ENCODE assay signal across 8 cellular contexts in genomic region chr9:4983541-4984165, GRCh38. TPM values are rescaled to one million over a fixed set of nuclear protein-coding genes. Genes with fewer than 3 reads are reported as not detected.
A peak's percentile ranks its signal among the peaks of the same experiment; 100 is the strongest.
DNase-seq lines count a peak whose midpoint lies in the region; ATAC-seq, FAIRE-seq and TF ChIP-seq lines count a peak whose summit lies in the region.

No MANE protein-coding gene starts in this region.

- peak; percentile 35 for TF ChIP-seq POLR2A in GM18505 (IDR thresholded peaks at IDR 0.05; ENCODE audit: borderline replicate concordance, extremely low read depth, insufficient read depth, insufficient read length)
- no peak for TF ChIP-seq POLR2A in endothelial cell of umbilical vein (IDR thresholded peaks at IDR 0.05; ENCODE audit: low read depth, low read length)

- no peaks in the 10 kb centered on the region for H3K27me3 ChIP-seq in PC-3 (ENCODE audit: low read length)
- H3K27me3 ChIP-seq in endothelial cell of umbilical vein (ENCODE audit: control insufficient read depth in 2 of 2, insufficient read depth in 2 of 2, low read length in 2 of 2), result no peaks in the 10 kb centered on the region
- no peaks in the 10 kb centered on the region for H3K27me3 ChIP-seq in rectal smooth muscle tissue (ENCODE audit: control insufficient read depth, insufficient read depth, low read length)

- H3K4me3 ChIP-seq in PC-3 (ENCODE audit: low read length), result peak overlapping the region; percentile 85
- peak overlapping the region in 2 of 3 experiments; percentile 63 to 86 for H3K4me3 ChIP-seq in endothelial cell of umbilical vein (replicated peaks in 1 of 3; ENCODE audit: insufficient read depth in 1 of 3, low read depth in 1 of 3, low read length in 3 of 3)
- peak overlapping the region; percentile 92 for H3K4me3 ChIP-seq in rectal smooth muscle tissue (ENCODE audit: low read length)

- ATAC-seq in GM18505 (IDR thresholded peaks at IDR 0.05; ENCODE audit: unreplicated experiment) (no peak), PC-3 (no peak), GM18517 (IDR thresholded peaks at IDR 0.05; ENCODE audit: unreplicated experiment) (no peak), left lobe of liver (no peak), GM18867 (IDR thresholded peaks at IDR 0.05; ENCODE audit: unreplicated experiment) (no peak), HG03521 (IDR thresholded peaks at IDR 0.05; ENCODE audit: unreplicated experiment) (no peak)

- no peak for FAIRE-seq in endothelial cell of umbilical vein (lab: Jason Lieb, UNC)

- H3K9me3 ChIP-seq in PC-3 (ENCODE audit: low read length), result no peaks in the 10 kb centered on the region
- no peaks in the 10 kb centered on the region for H3K9me3 ChIP-seq in endothelial cell of umbilical vein (replicated peaks; ENCODE audit: control insufficient read depth, insufficient read depth, low read length)

- DNase-seq in PC-3, result no peak
- no peak for DNase-seq in endothelial cell of umbilical vein (ENCODE audit: low read depth, low spot score)
- no peak for DNase-seq in left lobe of liver (ENCODE audit: low spot score)

- H3K27ac ChIP-seq in PC-3 (ENCODE audit: low read length) (peak overlapping the region; percentile 93), endothelial cell of umbilical vein (ENCODE audit: insufficient read depth, low read depth, low read length) (peak overlapping the region; percentile 90), rectal smooth muscle tissue (ENCODE audit: low read depth, low read length) (peak overlapping the region; percentile 97)

- H3K4me2 ChIP-seq in PC-3 (ENCODE audit: low read length), result peak overlapping the region; percentile 98
- peak overlapping the region; percentile 99 for H3K4me2 ChIP-seq in endothelial cell of umbilical vein (ENCODE audit: insufficient read depth, low read length)

- CTCF ChIA-PET in PC-3 (lab: Charles Lee) (interaction anchor here (0.6 kb wide), 1 partner anchor 9 kb away, joined by 3 read pairs; no protein-coding TSS in a partner anchor), endothelial cell of umbilical vein (lab: Charles Lee) (interaction anchor here (0.7 to 2.4 kb wide), 4 partner anchors 10 to 234 kb away, joined by 3 to 10 read pairs (median 4); no protein-coding TSS in a partner anchor)

- peak overlapping the region; percentile 83; the same call in 1 of the 2 replicates for H2AFZ ChIP-seq in PC-3 (ENCODE audit: low read length)
- H2AFZ ChIP-seq in endothelial cell of umbilical vein (ENCODE audit: low read depth, low read length), result peak overlapping the region; percentile 93

- intact Hi-C loops in PC-3 (cut with micrococcal nuclease) (loop anchor here (2.0 kb wide), 1 partner anchor 91 kb away; no protein-coding TSS in a partner anchor), endothelial cell of umbilical vein (cut with micrococcal nuclease) (loop anchor here (1.0 to 2.0 kb wide), 2 partner anchors 82 to 459 kb away; no protein-coding TSS in a partner anchor)

- H3K79me2 ChIP-seq in PC-3 (ENCODE audit: low read length) (peaks cover 35% of the 10 kb centered on the region), endothelial cell of umbilical vein (ENCODE audit: control insufficient read depth, insufficient read depth, low read length) (peaks cover 21% of the 10 kb centered on the region)

- no peak for TF ChIP-seq CTCF in PC-3 (conservative IDR thresholded peaks at IDR 0.05; ENCODE audit: low read depth, low read length)
- TF ChIP-seq CTCF in endothelial cell of umbilical vein (IDR thresholded peaks at IDR 0.05; ENCODE audit: extremely low read depth in 1 of 2, insufficient read depth in 1 of 2, low read depth in 1 of 2, low read length in 2 of 2), result no peak

- dilution Hi-C loops in endothelial cell of umbilical vein (cut with MboI; ENCODE audit: extremely low pct_ligation_motif_present, low sequenced_read_pairs), result no loop called here

- no peaks in the 10 kb centered on the region for H3K36me3 ChIP-seq in PC-3 (ENCODE audit: low read depth, low read length)
- H3K36me3 ChIP-seq in endothelial cell of umbilical vein (ENCODE audit: control insufficient read depth in 2 of 2, extremely low read depth in 1 of 2, insufficient read depth in 2 of 2, low read length in 2 of 2), result no peaks in the 10 kb centered on the region
- H3K36me3 ChIP-seq in rectal smooth muscle tissue (ENCODE audit: control insufficient read depth, insufficient read depth, low read length), result no peaks in the 10 kb centered on the region

- POLR2A ChIA-PET in PC-3 (lab: Charles Lee; ENCODE audit: unreplicated experiment), result no interaction called here
- POLR2A ChIA-PET in endothelial cell of umbilical vein (lab: Charles Lee), result no interaction called here

- no peaks in the 10 kb centered on the region for H3K9me1 ChIP-seq in endothelial cell of umbilical vein (replicated peaks; ENCODE audit: control insufficient read depth, extremely low read depth, insufficient read depth, low read length)

- H4K20me1 ChIP-seq in PC-3 (ENCODE audit: low read length) (0 out of 2 replicates have a peak, but pooled peaks cover 4% of the 10 kb centered on the region), endothelial cell of umbilical vein (replicated peaks; ENCODE audit: control insufficient read depth, extremely low read depth, insufficient read depth, low read length) (no peaks in the 10 kb centered on the region)

- H3K4me1 ChIP-seq in PC-3 (ENCODE audit: insufficient read depth, low read length) (peaks cover 39% of the 10 kb centered on the region), endothelial cell of umbilical vein (ENCODE audit: control insufficient read depth, extremely low read depth, insufficient read depth, low read length) (peaks cover 35% of the 10 kb centered on the region), rectal smooth muscle tissue (ENCODE audit: control insufficient read depth, insufficient read depth, low read length) (peaks cover 17% of the 10 kb centered on the region)

- BruUV-seq in PC-3 (replicated peaks; lab: Mats Ljungman, UMichigan) (no TSS peak), endothelial cell of umbilical vein (replicated peaks; lab: Mats Ljungman, UMichigan) (no TSS peak)

- H3K9ac ChIP-seq in PC-3 (ENCODE audit: low read length) (peak overlapping the region; percentile 86), endothelial cell of umbilical vein (replicated peaks; ENCODE audit: extremely low read depth, insufficient read depth, low read length) (peak overlapping the region; percentile 86), rectal smooth muscle tissue (ENCODE audit: low read length) (no peak overlapping the region)

- H3F3A ChIP-seq in PC-3 (ENCODE audit: low read length, unreplicated experiment), result no peaks in the 10 kb centered on the region

- no peaks in the 10 kb centered on the region for H3K9me2 ChIP-seq in PC-3 (replicated peaks; ENCODE audit: low read length)

TF ChIP-seq in endothelial cell of umbilical vein, 7 proteins besides CTCF, POLR2A, EP300 and RAD21:
- TF ChIP-seq MYC (IDR thresholded peaks at IDR 0.05; ENCODE audit: low read depth, low read length) (no peak), POLR2AphosphoS5 (IDR thresholded peaks at IDR 0.05; ENCODE audit: insufficient read depth, low read depth, low read length) (no peak)

RNA-seq across cellular contexts. Expression of gene JAK2, which starts 1.4 kb away (rescaled TPM):
- total RNA-seq in PC-3 (2014; rRNA removed), result 9.9 and 11.2 TPM in 2 replicates
- total RNA-seq in endothelial cell of umbilical vein, result 9.7 and 10.3 TPM in 2 replicates
- polyA plus RNA-seq in endothelial cell of umbilical vein, result 1.6 and 2.1 TPM in 2 replicates
- 2.1 and 2.7 TPM in 2 replicates for polyA plus RNA-seq in endothelial cell of umbilical vein (2011; cell fraction: cytosol; rRNA removed)
- 6.6 and 7.7 TPM in 2 replicates for polyA plus RNA-seq in endothelial cell of umbilical vein (2011; cell fraction: nucleus; rRNA removed)
- polyA plus RNA-seq in endothelial cell of umbilical vein (2012), result 5.3 and 6.2 TPM in 2 replicates
- polyA minus RNA-seq in endothelial cell of umbilical vein, result 9.5 and 11.0 TPM in 2 replicates
- polyA minus RNA-seq in endothelial cell of umbilical vein (2011; cell fraction: cytosol; rRNA and poly(A)+ RNA removed), result 4.8 TPM
- polyA minus RNA-seq in endothelial cell of umbilical vein (2011; cell fraction: nucleus; rRNA and poly(A)+ RNA removed), result 24.3 and 35.7 TPM in 2 replicates
- 3.9 TPM for total RNA-seq in left lobe of liver
